ENCODE assay signal across 8 cellular contexts in genomic region chr16:84672276-84673202, GRCh38. TPM values are rescaled to one million over a fixed set of nuclear protein-coding genes. Genes with fewer than 3 reads are reported as not detected.
DNase-seq lines count a peak whose midpoint lies in the region; ATAC-seq, FAIRE-seq and TF ChIP-seq lines count a peak whose summit lies in the region.

No MANE protein-coding gene starts in this region.

- DNase-seq in AG08395 (ENCODE audit: low spot score) = peak; percentile 90
- DNase-seq in GM19239 (ENCODE audit: insufficient read length, low spot score) = peak; percentile 79
- DNase-seq in NCI-H1048 (lab: John Stamatoyannopoulos, UW) = peak; percentile 9
- DNase-seq in inferior parietal cortex (ENCODE audit: extremely low spot score) = peak; percentile 66
- peak; percentile 73 to 77 (median 74) for DNase-seq in stimulated activated CD4-positive, alpha-beta T cell treated with anti-CD3 and anti-CD28 coated beads, Interleukin-1b, Interleukin-23, amount 100 ng/mL, for 24 hours (ENCODE audit: low read depth in 4 of 4, low spot score in 1 of 4)

- H3K4me1 Mint-ChIP-seq in brain = peaks cover 20% of the 10 kb centered on the region

- FAIRE-seq in GM19239 (lab: Jason Lieb, UNC) = peak; percentile 94

- H3K9me3 Mint-ChIP-seq in brain = peaks cover 0 to 4% (median 0%) of the 10 kb centered on the region in 5 experiments

- H3K4me3 ChIP-seq in WI38 (ENCODE audit: low read depth, low read length) = no peak overlapping the region

- peak overlapping the region in 1 of 5 experiments; percentile 19 for H3K4me3 Mint-ChIP-seq in brain

- ATAC-seq in GM21381 (IDR thresholded peaks at IDR 0.05; ENCODE audit: unreplicated experiment) = no peak

- peak overlapping the region in 3 of 5 experiments; percentile 0 to 8 (median 0) for H3K27ac Mint-ChIP-seq in brain

- peak; percentile 91 for TF ChIP-seq CTCF in WI38 (IDR thresholded peaks at IDR 0.05; ENCODE audit: low read depth, low read length)
- peak; percentile 71 to 84 for TF ChIP-seq CTCF in brain (conservative IDR thresholded peaks at IDR 0.05)

- peaks cover 8% of the 10 kb centered on the region for H3K36me3 Mint-ChIP-seq in brain

- H3K27me3 Mint-ChIP-seq in brain = peaks cover 5% of the 10 kb centered on the region

RNA-seq across cellular contexts. Expression of gene KLHL36, which starts 24.2 kb away (rescaled TPM):
- polyA plus RNA-seq in brain (ENCODE audit: insufficient read depth, low read depth, low replicate concordance) = 19.2 TPM

RNA-seq across cellular contexts. Expression of gene USP10, which starts 27.3 kb away (rescaled TPM):
- polyA plus RNA-seq in brain (ENCODE audit: insufficient read depth, low read depth, low replicate concordance) = 63.6 TPM

RNA-seq across cellular contexts. Expression of gene COTL1, which starts 54.7 kb away (rescaled TPM):
- 902 TPM for polyA plus RNA-seq in brain (ENCODE audit: insufficient read depth, low read depth, low replicate concordance)

Comparison
In these comparisons a context has a peak if more than half of its experiments do, and no peak if none do; other contexts are left out.
1. DNase-seq: peak in every context shown above with its lines; median percentile 90 in AG08395; 79 in GM19239; 74 in stimulated activated CD4-positive, alpha-beta T cell treated with anti-CD3 and anti-CD28 coated beads, Interleukin-1b, Interleukin-23, amount 100 ng/mL, for 24 hours; 66 in inferior parietal cortex; 9 in NCI-H1048.